Comparison of ENCODE assay signal across 9 cellular contexts in the genomic region with DNA sequence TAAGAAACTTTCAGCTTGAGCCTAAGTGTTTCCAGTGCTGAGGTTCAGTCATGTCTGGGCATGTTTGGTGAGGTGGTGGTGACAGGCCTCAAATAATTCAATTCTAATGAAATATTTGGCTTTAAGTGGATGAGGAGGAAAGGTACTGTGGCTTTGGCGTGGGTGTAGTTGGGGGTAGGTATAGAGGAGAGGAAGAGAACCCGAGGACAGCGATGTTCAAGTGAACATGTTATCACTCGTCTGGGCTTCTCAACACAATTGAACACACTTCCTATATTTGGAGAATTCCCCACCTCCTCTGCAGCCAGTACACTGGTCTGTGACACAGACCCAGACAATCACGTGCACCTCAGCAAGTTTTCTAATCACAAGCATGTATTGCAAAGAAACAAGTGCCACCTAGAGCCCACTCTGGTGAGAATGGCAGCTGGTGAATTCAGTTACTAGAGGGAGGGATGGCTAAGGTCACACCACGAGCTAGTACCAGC. TPM values are rescaled to one million over a fixed set of nuclear protein-coding genes. Genes with fewer than 3 reads are reported as not detected.
DNase-seq lines count a peak whose midpoint lies in the region; ATAC-seq and TF ChIP-seq lines count a peak whose summit lies in the region.
"Had no signal": no experiment of that assay in that cellular context is flagged by ENCODE, and none has a peak within 500 bp of the region (broad histone marks: within the 10 kb centered on the region; RNA-seq: fewer than 3 reads in every experiment).

No MANE protein-coding gene starts in this region.

- H3K27me3 ChIP-seq in neural cell (ENCODE audit: insufficient read depth, low read depth, low read length), result no peaks in the 10 kb centered on the region

- no peaks in the 10 kb centered on the region for H3K9me3 ChIP-seq in neural cell (ENCODE audit: low read length)

- H2AFZ ChIP-seq in neural cell (ENCODE audit: low read depth, low read length), result no peak overlapping the region

- ATAC-seq in GM19397 (IDR thresholded peaks at IDR 0.05; ENCODE audit: unreplicated experiment) (peak; percentile 80), HG03354 (IDR thresholded peaks at IDR 0.05; ENCODE audit: poor library complexity, severe bottlenecking, unreplicated experiment) (peak; percentile 66)
- ATAC-seq in activated CD8-positive, alpha-beta T cell treated with anti-CD3 and anti-CD28 coated beads, Interleukin-2, amount 10 ng/mL, durations not matched to agents 7 days and 5 days, result no peak
- ATAC-seq: Panc1 had no signal

- no peaks in the 10 kb centered on the region for H4K20me1 ChIP-seq in neural cell (ENCODE audit: insufficient read depth)

- no peaks in the 10 kb centered on the region for H3K27me3 Mint-ChIP-seq in activated CD8-positive, alpha-beta T cell treated with anti-CD3 and anti-CD28 coated beads, Interleukin-2, amount 10 ng/mL, durations not matched to agents 7 days and 5 days (ENCODE audit: low read depth)

- no peak for TF ChIP-seq CTCF in GM12864 (IDR thresholded peaks at IDR 0.05; ENCODE audit: low read depth, low read length, missing control alignments)
- peak; percentile 31 for TF ChIP-seq CTCF in neural cell (IDR thresholded peaks at IDR 0.05; ENCODE audit: poor library complexity, severe bottlenecking)
- TF ChIP-seq CTCF in coronary artery (IDR thresholded peaks at IDR 0.05), result no peak

- no peak overlapping the region for H3K4me3 ChIP-seq in GM12864 (ENCODE audit: low read depth, low read length)
- H3K4me3 ChIP-seq in neural cell (ENCODE audit: low read length), result no peak overlapping the region
- no peak overlapping the region for H3K4me3 ChIP-seq in coronary artery

- POLR2A ChIA-PET in activated CD8-positive, alpha-beta T cell treated with anti-CD3 and anti-CD28 coated beads, Interleukin-2, amount 10 ng/mL, durations not matched to agents 7 days and 5 days (lab: Charles Lee), result no interaction called here

- H3K79me2 ChIP-seq in neural cell (replicated peaks; ENCODE audit: insufficient read depth, low read length), result no peaks in the 10 kb centered on the region

- no peak for TF ChIP-seq EP300 in neural cell (conservative IDR thresholded peaks at IDR 0.05; ENCODE audit: poor library complexity, severe bottlenecking)

- TF ChIP-seq RAD21 in neural cell (conservative IDR thresholded peaks at IDR 0.05), result no peak

- H3K4me2 ChIP-seq in neural cell (ENCODE audit: low read length), result no peak overlapping the region

- H3K9ac ChIP-seq in neural cell (ENCODE audit: low read length), result no peak overlapping the region

- H3K9me2 ChIP-seq in neural cell (ENCODE audit: insufficient read depth, low read length), result no peaks in the 10 kb centered on the region

- peak overlapping the region; percentile 51 for H3K27ac Mint-ChIP-seq in activated CD8-positive, alpha-beta T cell treated with anti-CD3 and anti-CD28 coated beads, Interleukin-2, amount 10 ng/mL, durations not matched to agents 7 days and 5 days

- H3K27ac ChIP-seq in neural cell (ENCODE audit: low read length) (no peak overlapping the region), coronary artery (no peak overlapping the region)

- no peaks in the 10 kb centered on the region for H3K9me3 Mint-ChIP-seq in activated CD8-positive, alpha-beta T cell treated with anti-CD3 and anti-CD28 coated beads, Interleukin-2, amount 10 ng/mL, durations not matched to agents 7 days and 5 days (ENCODE audit: insufficient read depth)

- CTCF ChIA-PET in activated CD8-positive, alpha-beta T cell treated with anti-CD3 and anti-CD28 coated beads, Interleukin-2, amount 10 ng/mL, durations not matched to agents 7 days and 5 days (lab: Charles Lee), result interaction anchor here (1.4 to 10.9 kb wide), 13 partner anchors 11 to 274 kb away, joined by 3 to 223 read pairs (median 16); a partner anchor contains a TSS

- H3K4me1 Mint-ChIP-seq in activated CD8-positive, alpha-beta T cell treated with anti-CD3 and anti-CD28 coated beads, Interleukin-2, amount 10 ng/mL, durations not matched to agents 7 days and 5 days (ENCODE audit: low read depth), result peaks cover 29% of the 10 kb centered on the region

- H3K36me3 ChIP-seq in neural cell (ENCODE audit: insufficient read depth, low read length), result no peaks in the 10 kb centered on the region

- no peaks in the 10 kb centered on the region for H3K36me3 Mint-ChIP-seq in activated CD8-positive, alpha-beta T cell treated with anti-CD3 and anti-CD28 coated beads, Interleukin-2, amount 10 ng/mL, durations not matched to agents 7 days and 5 days (ENCODE audit: low read depth)

- peaks cover 6% of the 10 kb centered on the region for H3F3A ChIP-seq in neural cell (ENCODE audit: insufficient read depth, low read length, poor library complexity, severe bottlenecking)

- no peak overlapping the region for H3K4me3 Mint-ChIP-seq in activated CD8-positive, alpha-beta T cell treated with anti-CD3 and anti-CD28 coated beads, Interleukin-2, amount 10 ng/mL, durations not matched to agents 7 days and 5 days

- peak; percentile 53 for DNase-seq in GM12864 (ENCODE audit: low read depth)
- no peak for DNase-seq in activated CD8-positive, alpha-beta T cell treated with anti-CD3 and anti-CD28 coated beads, Interleukin-2, amount 10 ng/mL, durations not matched to agents 7 days and 5 days
- DNase-seq in dedifferentiated amniotic fluid mesenchymal stem cell (ENCODE audit: extremely low spot score), result no peak
- no peak for DNase-seq in coronary artery (ENCODE audit: low spot score)
- DNase-seq in mucosa of gallbladder (ENCODE audit: low spot score), result no peak

TF ChIP-seq in neural cell, 6 proteins besides CTCF, POLR2A, EP300 and RAD21:
- TF ChIP-seq EZH2 (IDR thresholded peaks at IDR 0.05; ENCODE audit: borderline replicate concordance, insufficient read depth, low read length, poor library complexity, severe bottlenecking), result no peak

RNA-seq across cellular contexts. Expression of a gene that starts 53.0 kb away (rescaled TPM):
- under 1 TPM in 1 of 2 experiments, not detected in 1; 0.21 TPM for total RNA-seq in activated CD8-positive, alpha-beta T cell treated with anti-CD3 and anti-CD28 coated beads, Interleukin-2, amount 10 ng/mL, durations not matched to agents 7 days and 5 days
- polyA plus RNA-seq in neural cell, result not detected in 2 replicates
- not detected in 2 replicates for polyA minus RNA-seq in neural cell
- total RNA-seq in mucosa of gallbladder, result not detected
